11 cellular contexts compared by ENCODE assay signal in genomic region chr6:5095236-5095635, GRCh38. TPM values are rescaled to one million over a fixed set of nuclear protein-coding genes. Genes with fewer than 3 reads are reported as not detected.
DNase-seq lines count a peak whose midpoint lies in the region; ATAC-seq and TF ChIP-seq lines count a peak whose summit lies in the region.
"Had no signal": no experiment of that assay in that cellular context is flagged by ENCODE, and none has a peak within 500 bp of the region (broad histone marks: within the 10 kb centered on the region; RNA-seq: fewer than 3 reads in every experiment).

No MANE protein-coding gene starts in this region.

- H3K36me3 ChIP-seq in upper lobe of right lung, result no peaks in the 10 kb centered on the region
- H3K36me3 ChIP-seq: Peyer's patch, uterus had no signal

- H3K27me3 ChIP-seq in upper lobe of right lung, result no peaks in the 10 kb centered on the region
- H3K27me3 ChIP-seq: dorsolateral prefrontal cortex, Peyer's patch, uterus had no signal

- H3K27ac ChIP-seq in upper lobe of right lung, result no peak overlapping the region
- H3K27ac ChIP-seq: dorsolateral prefrontal cortex, Peyer's patch, uterus had no signal

- H3K4me1 ChIP-seq in upper lobe of right lung, result no peaks in the 10 kb centered on the region
- H3K4me1 ChIP-seq: Peyer's patch, uterus had no signal

- intact Hi-C loops in upper lobe of right lung (cut with DNase I), result no loop called here

- H3K4me3 ChIP-seq in epithelial cell of proximal tubule (ENCODE audit: low read depth, low read length) (no peak overlapping the region), upper lobe of right lung (no peak overlapping the region)
- H3K4me3 ChIP-seq: dorsolateral prefrontal cortex, Peyer's patch, uterus had no signal

- DNase-seq in epithelial cell of proximal tubule (ENCODE audit: low read depth) (peak; percentile 63), upper lobe of right lung (no peak), HUDEP-2 (lab: John Stamatoyannopoulos, UW; ENCODE audit: unreplicated experiment in 76 of 76) (no peak)
- no peak for DNase-seq in activated CD8-positive, alpha-beta memory T cell treated with anti-CD3 and anti-CD28 coated beads for 24 hours
- no peak for DNase-seq in stimulated activated naive CD4-positive, alpha-beta T cell (lab: John Stamatoyannopoulos, UW)
- DNase-seq: dorsolateral prefrontal cortex, Peyer's patch, uterus had no signal

- no peak for TF ChIP-seq CTCF in epithelial cell of proximal tubule (conservative IDR thresholded peaks at IDR 0.05; ENCODE audit: low read depth, low read length)
- TF ChIP-seq CTCF in upper lobe of right lung (IDR thresholded peaks at IDR 0.05), result no peak

- ATAC-seq in GM18502 (IDR thresholded peaks at IDR 0.05; ENCODE audit: poor library complexity, unreplicated experiment) (peak; percentile 78), GM21528 (IDR thresholded peaks at IDR 0.05; ENCODE audit: low FRiP score, unreplicated experiment) (peak; percentile 80), HG03457 (IDR thresholded peaks at IDR 0.05; ENCODE audit: unreplicated experiment) (peak; percentile 50), upper lobe of right lung (no peak)

- H3K9me3 ChIP-seq in upper lobe of right lung, result no peaks in the 10 kb centered on the region
- H3K9me3 ChIP-seq: Peyer's patch, uterus had no signal

RNA-seq across cellular contexts. Expression of gene PPP1R3G, which starts 10.1 kb away (rescaled TPM):
- 0.94 and 2.5 TPM in 2 replicates for total RNA-seq in epithelial cell of proximal tubule
- 0.46 TPM for total RNA-seq in upper lobe of right lung
